23 cellular contexts compared by ENCODE assay signal in genomic region chr5:123007292-123007691, GRCh38. TPM values are rescaled to one million over a fixed set of nuclear protein-coding genes. Genes with fewer than 3 reads are reported as not detected.
"Had no signal": no experiment of that assay in that cellular context is flagged by ENCODE, and none has a peak within 500 bp of the region (broad histone marks: within the 10 kb centered on the region; RNA-seq: fewer than 3 reads in every experiment).

No MANE protein-coding gene starts in this region.

- H3K27me3 ChIP-seq: foreskin keratinocyte, right lobe of liver, upper lobe of right lung had no signal

- DNase-seq: activated CD4-positive, alpha-beta memory T cell treated with anti-CD3 and anti-CD28 coated beads for 36 hours; activated CD4-positive, alpha-beta T cell treated with anti-CD3 and anti-CD28 coated beads for 48 hours; activated effector memory CD4-positive, alpha-beta T cell treated with anti-CD3 and anti-CD28 coated beads, Interleukin-2, amount 50 U/mL, for 16 hours; activated naive CD4-positive, alpha-beta T cell treated with anti-CD3 and anti-CD28 coated beads, Interleukin-2, amount 10 ng/mL, durations not matched to agents 7 days and 5 days; effector CD4-positive, alpha-beta T cell; foreskin keratinocyte; left ventricle myocardium superior; mammary epithelial cell; occipital lobe; right lobe of liver; small intestine; stimulated activated CD4-positive, alpha-beta T cell treated with anti-CD3 and anti-CD28 coated beads, Interleukin-2, amount 100 ng/mL, for 48 hours; stimulated activated naive CD4-positive, alpha-beta T cell treated with Interleukin-2 at 50 U/mL for 16 hours; T1000; upper lobe of right lung had no signal

- H3K4me3 ChIP-seq: right lobe of liver, thoracic aorta, upper lobe of right lung had no signal

- H3K27ac ChIP-seq: foreskin keratinocyte, right lobe of liver, thoracic aorta, upper lobe of right lung had no signal

- H3K27ac Mint-ChIP-seq: activated CD4-positive, alpha-beta memory T cell treated with anti-CD3 and anti-CD28 coated beads for 36 hours; activated naive CD4-positive, alpha-beta T cell treated with anti-CD3 and anti-CD28 coated beads, Interleukin-2, amount 10 ng/mL, durations not matched to agents 7 days and 5 days; dendritic cell treated with granulocyte-macrophage colony-stimulating factor and Interleukin-4, amounts not matched to agents 40 ng/mL and 50 ng/mL, for 4 days; nephron; T-helper 1 cell treated with Interleukin-12 subunit alpha and Interleukin-12 subunit beta and Interleukin-4 antibody, amounts not matched to agents 30 μg/mL and 1 μg/mL, for 36 hours had no signal

- H3K27me3 Mint-ChIP-seq: activated CD4-positive, alpha-beta memory T cell treated with anti-CD3 and anti-CD28 coated beads for 36 hours; activated naive CD4-positive, alpha-beta T cell treated with anti-CD3 and anti-CD28 coated beads, Interleukin-2, amount 10 ng/mL, durations not matched to agents 7 days and 5 days; brain; dendritic cell treated with granulocyte-macrophage colony-stimulating factor and Interleukin-4, amounts not matched to agents 40 ng/mL and 50 ng/mL, for 4 days had no signal

- H3K36me3 Mint-ChIP-seq: activated naive CD4-positive, alpha-beta T cell treated with anti-CD3 and anti-CD28 coated beads, Interleukin-2, amount 10 ng/mL, durations not matched to agents 7 days and 5 days had no signal

- H3K4me1 Mint-ChIP-seq: activated naive CD4-positive, alpha-beta T cell treated with anti-CD3 and anti-CD28 coated beads, Interleukin-2, amount 10 ng/mL, durations not matched to agents 7 days and 5 days; nephron had no signal

- H3K9me3 ChIP-seq: right lobe of liver, thoracic aorta, upper lobe of right lung had no signal

- ATAC-seq: foreskin keratinocyte, left ventricle myocardium superior, right lobe of liver, upper lobe of right lung had no signal

- H3K4me3 Mint-ChIP-seq: activated CD4-positive, alpha-beta memory T cell treated with anti-CD3 and anti-CD28 coated beads for 36 hours; activated naive CD4-positive, alpha-beta T cell treated with anti-CD3 and anti-CD28 coated beads, Interleukin-2, amount 10 ng/mL, durations not matched to agents 7 days and 5 days; brain; dendritic cell treated with granulocyte-macrophage colony-stimulating factor and Interleukin-4, amounts not matched to agents 40 ng/mL and 50 ng/mL, for 4 days; nephron; T-helper 1 cell treated with Interleukin-12 subunit alpha and Interleukin-12 subunit beta and Interleukin-4 antibody, amounts not matched to agents 30 μg/mL and 1 μg/mL, for 36 hours had no signal

- FAIRE-seq: endometrium, islet of Langerhans, small intestine had no signal

- H3K4me1 ChIP-seq: foreskin keratinocyte, right lobe of liver, upper lobe of right lung had no signal

- H3K9me3 Mint-ChIP-seq: activated CD4-positive, alpha-beta memory T cell treated with anti-CD3 and anti-CD28 coated beads for 36 hours; activated naive CD4-positive, alpha-beta T cell treated with anti-CD3 and anti-CD28 coated beads, Interleukin-2, amount 10 ng/mL, durations not matched to agents 7 days and 5 days; brain; nephron; T-helper 1 cell treated with Interleukin-12 subunit alpha and Interleukin-12 subunit beta and Interleukin-4 antibody, amounts not matched to agents 30 μg/mL and 1 μg/mL, for 36 hours had no signal

- H3K36me3 ChIP-seq: right lobe of liver had no signal

RNA-seq across cellular contexts. Expression of gene PPIC, which starts 29.2 kb away (rescaled TPM):
- total RNA-seq: activated CD4-positive, alpha-beta memory T cell treated with anti-CD3 and anti-CD28 coated beads for 36 hours; mononuclear cell had no signal
